ENCODE assay signal across 11 cellular contexts in genomic region chr5:123997354-123998215, GRCh38.
DNase-seq lines count a peak whose midpoint lies in the region; ATAC-seq and TF ChIP-seq lines count a peak whose summit lies in the region.
"Had no signal": no experiment of that assay in that cellular context is flagged by ENCODE, and none has a peak within 500 bp of the region (broad histone marks: within the 10 kb centered on the region; RNA-seq: fewer than 3 reads in every experiment).

No MANE protein-coding gene starts in this region.

- no peak for ATAC-seq in GM18870 (IDR thresholded peaks at IDR 0.05; ENCODE audit: unreplicated experiment)

- POLR2A ChIA-PET in HEK293 (lab: Yijun Ruan, JAX): no interaction called here

- H3K9me3 ChIP-seq in HEK293 (ENCODE audit: control insufficient read depth, insufficient read depth, low read depth, low read length): no peaks in the 10 kb centered on the region
- H3K9me3 ChIP-seq: spleen had no signal

- no peaks in the 10 kb centered on the region for H3K36me3 ChIP-seq in HEK293 (ENCODE audit: control insufficient read depth in 2 of 2, insufficient read depth in 1 of 2, low read length in 2 of 2)
- H3K36me3 ChIP-seq: spleen had no signal

- CTCF ChIA-PET in HEK293 (lab: Yijun Ruan, JAX): no interaction called here

- no peak overlapping the region for H3K4me3 ChIP-seq in HEK293 (ENCODE audit: low read depth, low read length)
- H3K4me3 ChIP-seq: spleen had no signal

- DNase-seq in T1000 (lab: John Stamatoyannopoulos, UW) (peak; percentile 31), hepatic stellate cell (ENCODE audit: low spot score) (peak; percentile 2), stromal cell of bone marrow (ENCODE audit: low read depth) (peak; percentile 38), DMS53 treated with DMSO at 0.1 percent for 48 hours (lab: John Stamatoyannopoulos, UW; ENCODE audit: unreplicated experiment) (no peak)
- DNase-seq in effector CD8-positive, alpha-beta T cell (lab: John Stamatoyannopoulos, UW): no peak
- DNase-seq: anterior cingulate cortex, GDM1, NCI-H524 treated with DMSO at 0.1 percent for 48 hours, spleen had no signal

- TF ChIP-seq CTCF in HEK293 (tag by site-specific recombination; IDR thresholded peaks at IDR 0.05): no peak

- H3K4me1 ChIP-seq in HEK293 (ENCODE audit: control insufficient read depth, insufficient read depth, low read length): peaks cover 12% of the 10 kb centered on the region; the same call in 1 of the 2 replicates
- H3K4me1 ChIP-seq: spleen had no signal

- no peak overlapping the region for H3K27ac ChIP-seq in HEK293 (ENCODE audit: extremely low read depth, low read depth, low read length)
- H3K27ac ChIP-seq: spleen had no signal

TF ChIP-seq in HEK293, 187 proteins besides CTCF, POLR2A, EP300 and RAD21:
- no peak for TF ChIP-seq ATF2 (tag by site-specific recombination; IDR thresholded peaks at IDR 0.05; ENCODE audit: low read depth)
- TF ChIP-seq ZNF211 (tag by site-specific recombination; IDR thresholded peaks at IDR 0.05; ENCODE audit: low read depth): no peak
- peak; percentile 43; the same call in 1 of the 2 replicates for TF ChIP-seq SCRT2 (tag by site-specific recombination; IDR thresholded peaks at IDR 0.05)
- TF ChIP-seq MZF1 (tag by site-specific recombination; IDR thresholded peaks at IDR 0.05; ENCODE audit: borderline replicate concordance): 0 out of 2 replicates have a peak, but pooled peaks have one; percentile 21
TF ChIP-seq in HEK293: peak in this region for 2.

Comparison
In these comparisons a context has a peak if more than half of its experiments do, and no peak if none do; other contexts are left out.
1. DNase-seq: peak in T1000 (single experiment), hepatic stellate cell (single experiment) and stromal cell of bone marrow (single experiment); none in effector CD8-positive, alpha-beta T cell (single experiment) and DMS53 treated with DMSO at 0.1 percent for 48 hours (single experiment).